Comparison of ENCODE assay signal across 12 cellular contexts in genomic region chr13:41577437-41577836, GRCh38.
DNase-seq lines count a peak whose midpoint lies in the region; ATAC-seq and TF ChIP-seq lines count a peak whose summit lies in the region.
"Had no signal": no experiment of that assay in that cellular context is flagged by ENCODE, and none has a peak within 500 bp of the region (broad histone marks: within the 10 kb centered on the region; RNA-seq: fewer than 3 reads in every experiment).

No MANE protein-coding gene starts in this region.

- H3K27ac Mint-ChIP-seq in activated naive CD4-positive, alpha-beta T cell treated with anti-CD3 and anti-CD28 coated beads, Interleukin-2, amount 10 ng/mL, durations not matched to agents 7 days and 5 days = peak overlapping the region; percentile 21
- H3K27ac Mint-ChIP-seq in activated naive CD4-positive, alpha-beta T cell treated with anti-CD3 and anti-CD28 coated beads for 36 hours = no peak overlapping the region
- H3K27ac Mint-ChIP-seq: B cell had no signal

- H3K27ac ChIP-seq in right lobe of liver (peak overlapping the region; percentile 6 to 79 (median 78)), upper lobe of right lung (peak overlapping the region; percentile 19)

- peaks cover 11% of the 10 kb centered on the region for H3K4me1 Mint-ChIP-seq in activated naive CD4-positive, alpha-beta T cell treated with anti-CD3 and anti-CD28 coated beads, Interleukin-2, amount 10 ng/mL, durations not matched to agents 7 days and 5 days
- peaks cover 14% of the 10 kb centered on the region for H3K4me1 Mint-ChIP-seq in activated naive CD4-positive, alpha-beta T cell treated with anti-CD3 and anti-CD28 coated beads for 36 hours (ENCODE audit: low read depth)
- H3K4me1 Mint-ChIP-seq: B cell had no signal

- DNase-seq in activated naive CD4-positive, alpha-beta T cell treated with anti-CD3 and anti-CD28 coated beads, Interleukin-2, amount 10 ng/mL, durations not matched to agents 7 days and 5 days = no peak
- no peak for DNase-seq in activated naive CD4-positive, alpha-beta T cell treated with anti-CD3 and anti-CD28 coated beads for 36 hours
- peak; percentile 66 to 69 for DNase-seq in cardiac fibroblast (ENCODE audit: low read depth in 2 of 2)
- peak; percentile 63 to 93 (median 75) for DNase-seq in right lobe of liver
- no peak for DNase-seq in upper lobe of right lung
- no peak for DNase-seq in HPDE6-E6E7 (ENCODE audit: extremely low spot score)
- no peak for DNase-seq in NCI-H187 (lab: John Stamatoyannopoulos, UW)
- DNase-seq: HCEC 1CT, NCI-H748 treated with DMSO at 0.1 percent for 48 hours had no signal

- peak; percentile 97 to 99 (median 98) for ATAC-seq in right lobe of liver
- ATAC-seq in upper lobe of right lung = peak; percentile 95
- ATAC-seq in HG02870 (IDR thresholded peaks at IDR 0.05; ENCODE audit: unreplicated experiment) = no peak

- CTCF ChIA-PET in activated naive CD4-positive, alpha-beta T cell treated with anti-CD3 and anti-CD28 coated beads, Interleukin-2, amount 10 ng/mL, durations not matched to agents 7 days and 5 days (lab: Charles Lee) = no interaction called here
- CTCF ChIA-PET in activated naive CD4-positive, alpha-beta T cell treated with anti-CD3 and anti-CD28 coated beads for 36 hours (lab: Charles Lee) = interaction anchor here (0.8 to 1.3 kb wide), 2 partner anchors 21 to 118 kb away, joined by 3 read pairs; no protein-coding TSS in a partner anchor

- TF ChIP-seq POLR2A in right lobe of liver (IDR thresholded peaks at IDR 0.05) = no peak

- H3K27me3 Mint-ChIP-seq in activated naive CD4-positive, alpha-beta T cell treated with anti-CD3 and anti-CD28 coated beads, Interleukin-2, amount 10 ng/mL, durations not matched to agents 7 days and 5 days = no peaks in the 10 kb centered on the region
- H3K27me3 Mint-ChIP-seq in activated naive CD4-positive, alpha-beta T cell treated with anti-CD3 and anti-CD28 coated beads for 36 hours (ENCODE audit: low read depth) = no peaks in the 10 kb centered on the region
- H3K27me3 Mint-ChIP-seq: B cell had no signal

- H3K4me3 ChIP-seq in cardiac fibroblast (replicated peaks in 1 of 2; ENCODE audit: low read depth in 2 of 2, low read length in 2 of 2) (no peak overlapping the region), right lobe of liver (no peak overlapping the region), upper lobe of right lung (no peak overlapping the region)
- H3K4me3 ChIP-seq: esophagus muscularis mucosa had no signal

- H3K27me3 ChIP-seq in right lobe of liver (no peaks in the 10 kb centered on the region), upper lobe of right lung (no peaks in the 10 kb centered on the region)
- H3K27me3 ChIP-seq: esophagus muscularis mucosa had no signal

- intact Hi-C loops in activated naive CD4-positive, alpha-beta T cell treated with anti-CD3 and anti-CD28 coated beads for 36 hours (cut with micrococcal nuclease) = no loop called here
- intact Hi-C loops in right lobe of liver (cut with DNase I) = no loop called here
- intact Hi-C loops in upper lobe of right lung (cut with DNase I) = no loop called here

- no peak for TF ChIP-seq CTCF in cardiac fibroblast (IDR thresholded peaks at IDR 0.05; ENCODE audit: low read depth, low read length)
- no peak for TF ChIP-seq CTCF in right lobe of liver (IDR thresholded peaks at IDR 0.05)
- TF ChIP-seq CTCF in upper lobe of right lung (IDR thresholded peaks at IDR 0.05) = no peak

- peaks cover 0 to 3% (median 0%) of the 10 kb centered on the region in 4 donors for H3K36me3 ChIP-seq in right lobe of liver
- H3K36me3 ChIP-seq in upper lobe of right lung = peaks cover 3% of the 10 kb centered on the region

- H3K4me1 ChIP-seq in right lobe of liver = peaks cover 0 to 14% (median 7%) of the 10 kb centered on the region in 4 donors
- H3K4me1 ChIP-seq in upper lobe of right lung = peaks cover 5% of the 10 kb centered on the region

- 12% methylated on average over 4 of the region's 4 CpGs for WGBS in right lobe of liver (ENCODE audit: insufficient coverage, low coverage, low lambda C conversion rate, missing lambda C conversion rate)

- H3K4me3 Mint-ChIP-seq in activated naive CD4-positive, alpha-beta T cell treated with anti-CD3 and anti-CD28 coated beads, Interleukin-2, amount 10 ng/mL, durations not matched to agents 7 days and 5 days = no peak overlapping the region
- H3K4me3 Mint-ChIP-seq in activated naive CD4-positive, alpha-beta T cell treated with anti-CD3 and anti-CD28 coated beads for 36 hours = no peak overlapping the region
- H3K4me3 Mint-ChIP-seq: B cell had no signal

- H3K36me3 Mint-ChIP-seq in activated naive CD4-positive, alpha-beta T cell treated with anti-CD3 and anti-CD28 coated beads, Interleukin-2, amount 10 ng/mL, durations not matched to agents 7 days and 5 days = peaks cover 37% of the 10 kb centered on the region
- H3K36me3 Mint-ChIP-seq in activated naive CD4-positive, alpha-beta T cell treated with anti-CD3 and anti-CD28 coated beads for 36 hours (ENCODE audit: low read depth) = peaks cover 19% of the 10 kb centered on the region

- no peaks in the 10 kb centered on the region for H3K9me3 Mint-ChIP-seq in activated naive CD4-positive, alpha-beta T cell treated with anti-CD3 and anti-CD28 coated beads, Interleukin-2, amount 10 ng/mL, durations not matched to agents 7 days and 5 days
- no peaks in the 10 kb centered on the region for H3K9me3 Mint-ChIP-seq in activated naive CD4-positive, alpha-beta T cell treated with anti-CD3 and anti-CD28 coated beads for 36 hours

- H3K9me3 ChIP-seq in right lobe of liver (no peaks in the 10 kb centered on the region), upper lobe of right lung (no peaks in the 10 kb centered on the region)
- H3K9me3 ChIP-seq: esophagus muscularis mucosa had no signal

Comparison
In these comparisons a context has a peak if more than half of its experiments do, and no peak if none do; other contexts are left out.
1. DNase-seq: peak in cardiac fibroblast (2 of 2) and right lobe of liver (3 of 3); none in activated naive CD4-positive, alpha-beta T cell treated with anti-CD3 and anti-CD28 coated beads, Interleukin-2, amount 10 ng/mL, durations not matched to agents 7 days and 5 days (single experiment), activated naive CD4-positive, alpha-beta T cell treated with anti-CD3 and anti-CD28 coated beads for 36 hours (single experiment), upper lobe of right lung (single experiment), HPDE6-E6E7 (single experiment) and NCI-H187 (0 of 2).